ENCODE assay signal across 1 cellular context in the genomic region with DNA sequence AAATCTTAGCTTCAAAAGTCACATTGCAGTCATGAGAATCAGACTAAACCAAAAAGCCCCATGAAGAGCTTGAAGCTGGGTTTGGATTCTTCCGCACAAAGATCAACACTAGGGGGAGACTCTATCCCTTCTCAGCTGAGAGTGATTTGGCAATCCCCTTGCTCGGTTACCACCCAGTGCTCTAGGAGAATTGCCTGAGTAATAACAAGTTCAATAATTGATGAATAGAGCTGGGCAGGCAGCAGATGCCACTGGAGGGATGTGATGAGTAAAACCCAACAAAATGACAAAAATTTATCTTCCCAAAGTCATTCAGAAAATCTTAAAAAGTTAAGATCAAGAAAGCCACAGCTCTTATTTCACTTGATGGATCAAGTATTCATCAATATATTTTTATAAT.
TF ChIP-seq lines count a peak whose summit lies in the region.

No MANE protein-coding gene starts in this region.

TF ChIP-seq in IMR-90, 13 proteins besides CTCF, POLR2A, EP300 and RAD21 (continued from another document):
- no peak for TF ChIP-seq RCOR1 (IDR thresholded peaks at IDR 0.05; ENCODE audit: insufficient replicate concordance, low read length)
- no peak for TF ChIP-seq CHD1 (IDR thresholded peaks at IDR 0.05; ENCODE audit: low read depth, low read length)
- TF ChIP-seq MAFK (IDR thresholded peaks at IDR 0.05; ENCODE audit: low read depth, low read length): no peak
- TF ChIP-seq FOS (IDR thresholded peaks at IDR 0.05; ENCODE audit: low read depth, low read length): no peak
- TF ChIP-seq SMC3 (IDR thresholded peaks at IDR 0.05; ENCODE audit: low read depth, low read length): peak; percentile 89
- no peak for TF ChIP-seq BHLHE40 (IDR thresholded peaks at IDR 0.05; ENCODE audit: low read depth, low read length)
- no peak for TF ChIP-seq RFX5 (IDR thresholded peaks at IDR 0.05; ENCODE audit: low read depth, low read length)
- TF ChIP-seq NFE2L2 (IDR thresholded peaks at IDR 0.05; ENCODE audit: low read depth, low read length): no peak
- TF ChIP-seq, protein P1, sequence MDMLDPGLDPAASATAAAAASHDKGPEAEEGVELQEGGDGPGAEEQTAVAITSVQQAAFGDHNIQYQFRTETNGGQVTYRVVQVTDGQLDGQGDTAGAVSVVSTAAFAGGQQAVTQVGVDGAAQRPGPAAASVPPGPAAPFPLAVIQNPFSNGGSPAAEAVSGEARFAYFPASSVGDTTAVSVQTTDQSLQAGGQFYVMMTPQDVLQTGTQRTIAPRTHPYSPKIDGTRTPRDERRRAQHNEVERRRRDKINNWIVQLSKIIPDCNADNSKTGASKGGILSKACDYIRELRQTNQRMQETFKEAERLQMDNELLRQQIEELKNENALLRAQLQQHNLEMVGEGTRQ (IDR thresholded peaks at IDR 0.05; ENCODE audit: low read depth, low read length): no peak
- no peak for TF ChIP-seq MXI1 (IDR thresholded peaks at IDR 0.05; ENCODE audit: borderline replicate concordance, low read depth, low read length)
